ENCODE assay signal across 2 cellular contexts in genomic region chrX:1490723-1491122, GRCh38. TPM values are rescaled to one million over a fixed set of nuclear protein-coding genes. Genes with fewer than 3 reads are reported as not detected.
"Had no signal": no experiment of that assay in that cellular context is flagged by ENCODE, and none has a peak within 500 bp of the region (broad histone marks: within the 10 kb centered on the region; RNA-seq: fewer than 3 reads in every experiment).

No MANE protein-coding gene starts in this region.

RNA-seq across cellular contexts. Expression of gene P2RY8, which starts 46.3 kb away (rescaled TPM):
- total RNA-seq: HT-29, IMR-90 had no signal
- polyA plus RNA-seq: IMR-90 had no signal
